14 cellular contexts compared by ENCODE assay signal in the genomic region with DNA sequence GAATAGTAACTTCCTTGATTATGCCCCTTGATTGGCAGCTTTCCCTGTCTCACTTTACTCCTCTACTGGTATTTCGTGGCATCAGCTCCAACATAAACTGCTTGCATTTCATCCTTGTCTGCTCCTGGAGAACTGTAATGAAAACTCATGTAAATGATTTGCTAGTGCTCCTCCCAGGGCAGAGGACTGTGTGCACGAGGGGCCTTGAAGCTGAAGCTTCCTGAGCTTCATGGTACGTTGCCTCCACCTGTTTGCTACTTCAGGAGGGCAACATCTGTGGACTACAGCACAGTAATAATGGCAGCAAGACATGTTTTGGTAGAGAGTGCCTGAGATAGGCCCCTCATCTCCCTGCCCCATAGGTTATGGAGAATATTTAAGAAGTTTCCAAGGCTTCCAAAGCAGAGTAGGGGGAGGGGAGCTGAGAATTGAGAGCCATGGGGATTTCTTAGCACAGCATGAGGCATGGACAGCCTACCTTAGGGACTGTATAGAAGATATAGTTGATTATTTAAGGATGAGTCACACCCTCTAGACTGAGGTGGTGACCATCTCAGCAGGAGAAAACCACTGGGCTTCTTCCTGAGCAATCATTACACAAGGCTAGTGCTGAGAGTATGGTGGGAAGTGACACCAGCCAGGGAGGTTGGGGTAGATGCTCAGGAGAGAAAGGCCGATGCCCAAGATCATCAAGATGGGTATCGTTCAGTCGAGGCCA. TPM values are rescaled to one million over a fixed set of nuclear protein-coding genes. Genes with fewer than 3 reads are reported as not detected.
DNase-seq lines count a peak whose midpoint lies in the region; ATAC-seq and TF ChIP-seq lines count a peak whose summit lies in the region.
"Had no signal": no experiment of that assay in that cellular context is flagged by ENCODE, and none has a peak within 500 bp of the region (broad histone marks: within the 10 kb centered on the region; RNA-seq: fewer than 3 reads in every experiment).

No MANE protein-coding gene starts in this region.

- DNase-seq in foreskin keratinocyte, result no peak
- no peak for DNase-seq in spleen
- no peak for DNase-seq in activated T-cell treated with anti-CD3 and anti-CD28 coated beads for 4 hours
- DNase-seq in NCI-H2029 treated with DMSO at 0.1 percent for 48 hours (lab: John Stamatoyannopoulos, UW), result no peak
- DNase-seq in prostate gland (ENCODE audit: low spot score), result no peak
- DNase-seq: GOT3, NCI-H82, T-helper 1 cell had no signal

- H3K27me3 ChIP-seq in foreskin keratinocyte (no peaks in the 10 kb centered on the region), spleen (replicated peaks in 1 of 7) (no peaks in the 10 kb centered on the region), prostate gland (replicated peaks; ENCODE audit: insufficient read depth) (no peaks in the 10 kb centered on the region)

- no peak for TF ChIP-seq CTCF in foreskin keratinocyte (conservative IDR thresholded peaks at IDR 0.05)
- no peak for TF ChIP-seq CTCF in spleen (IDR thresholded peaks at IDR 0.05 in 8 of 11, conservative IDR thresholded peaks at IDR 0.05 in 3 of 11)
- no peak for TF ChIP-seq CTCF in prostate gland (IDR thresholded peaks at IDR 0.05)

- intact Hi-C loops in spleen (cut with DNase I; ENCODE audit: low total_unique reads), result no loop called here
- intact Hi-C loops in prostate gland (cut with DNase I), result no loop called here

- H3K4me3 ChIP-seq in spleen (no peak overlapping the region), prostate gland (no peak overlapping the region)

- no peaks in the 10 kb centered on the region for H3K36me3 ChIP-seq in spleen
- no peaks in the 10 kb centered on the region for H3K36me3 ChIP-seq in prostate gland

- 65 to 79% (median 76%) methylated on average over 6 of the region's 6 CpGs for WGBS in spleen, 5 donors
- 72% methylated on average over 6 of the region's 6 CpGs for WGBS in prostate gland

- no peak for TF ChIP-seq POLR2A in spleen (IDR thresholded peaks at IDR 0.05)
- TF ChIP-seq POLR2A in prostate gland (IDR thresholded peaks at IDR 0.05), result no peak

- H3K27ac ChIP-seq in foreskin keratinocyte (no peak overlapping the region), spleen (no peak overlapping the region), prostate gland (no peak overlapping the region)

- H3K4me1 ChIP-seq in foreskin keratinocyte, result no peaks in the 10 kb centered on the region
- no peaks in the 10 kb centered on the region for H3K4me1 ChIP-seq in spleen
- H3K4me1 ChIP-seq in prostate gland (replicated peaks), result no peaks in the 10 kb centered on the region

- peak; percentile 50 for ATAC-seq in GM18499 (IDR thresholded peaks at IDR 0.05; ENCODE audit: insufficient read depth, unreplicated experiment)
- peak; percentile 91 for ATAC-seq in GM21423 (IDR thresholded peaks at IDR 0.05; ENCODE audit: unreplicated experiment)
- peak; percentile 83 for ATAC-seq in HG03097 (IDR thresholded peaks at IDR 0.05; ENCODE audit: low FRiP score, unreplicated experiment)
- peak; percentile 40 for ATAC-seq in foreskin keratinocyte
- ATAC-seq: stimulated activated memory B cell treated with anti-CD40 and anti-IgM and Interleukin-4, amounts not matched to agents 10 μg/mL and 1 μg/mL and 100 μg/mL, for 72 hours had no signal

- H3K9me3 ChIP-seq in spleen (no peaks in the 10 kb centered on the region), prostate gland (no peaks in the 10 kb centered on the region)

RNA-seq across cellular contexts. Expression of a gene that starts 29.5 kb away (rescaled TPM):
- total RNA-seq in foreskin keratinocyte (not detected in 2 replicates), spleen (not detected), prostate gland (not detected)
- polyA plus RNA-seq in foreskin keratinocyte (not detected in 2 replicates), spleen (not detected)
- total RNA-seq: bronchial epithelial cell, LHCN-M2 had no signal

Comparison
In these comparisons a context has a peak if more than half of its experiments do, and no peak if none do; other contexts are left out.
1. ATAC-seq: peak in every context shown above with its lines; median percentile 91 in GM21423; 83 in HG03097; 50 in GM18499; 40 in foreskin keratinocyte.